23 cellular contexts compared by ENCODE assay signal in the genomic region with DNA sequence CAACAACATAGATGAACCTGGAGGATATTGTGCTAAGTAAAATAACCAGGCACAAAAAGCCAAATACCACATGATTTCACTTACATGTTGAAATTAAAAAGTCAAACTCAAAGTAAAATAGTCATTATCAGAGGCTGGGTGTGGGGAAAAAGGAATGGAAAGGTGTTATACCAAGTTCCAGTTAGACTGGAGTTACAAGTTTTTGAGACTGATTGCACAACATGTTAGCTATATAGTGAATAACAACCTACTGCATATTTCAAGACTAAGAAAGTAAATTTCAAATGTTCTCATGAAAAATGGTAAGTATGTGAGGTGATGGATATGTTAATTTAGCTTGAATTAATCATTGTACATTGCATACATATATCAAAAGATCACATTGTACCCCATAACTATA.
DNase-seq lines count a peak whose midpoint lies in the region; ATAC-seq, FAIRE-seq and TF ChIP-seq lines count a peak whose summit lies in the region.
"Had no signal": no experiment of that assay in that cellular context is flagged by ENCODE, and none has a peak within 500 bp of the region (broad histone marks: within the 10 kb centered on the region; RNA-seq: fewer than 3 reads in every experiment).

No MANE protein-coding gene starts in this region.

- BruUV-seq in HepG2 (replicated peaks; lab: Mats Ljungman, UMichigan): no TSS peak
- no TSS peak for BruUV-seq in K562 (replicated peaks; lab: Mats Ljungman, UMichigan)

- POLR2A ChIA-PET in HepG2 (lab: Yijun Ruan, JAX) (no interaction called here), K562 (lab: Yijun Ruan, JAX) (no interaction called here)

- H3K4me1 ChIP-seq in HepG2 (ENCODE audit: insufficient read depth, low read length): no peaks in the 10 kb centered on the region
- H3K4me1 ChIP-seq in right lobe of liver: no peaks in the 10 kb centered on the region
- H3K4me1 ChIP-seq in K562 (replicated peaks in 1 of 2; ENCODE audit: control insufficient read depth in 2 of 2, insufficient read depth in 2 of 2, low read length in 2 of 2): no peaks in the 10 kb centered on the region
- H3K4me1 ChIP-seq in Peyer's patch: no peaks in the 10 kb centered on the region
- no peaks in the 10 kb centered on the region for H3K4me1 ChIP-seq in mucosa of descending colon (ENCODE audit: low read depth)
- H3K4me1 ChIP-seq: BE2C had no signal

- H3K27me3 ChIP-seq in HepG2 (ENCODE audit: control insufficient read depth in 1 of 2, insufficient read depth in 2 of 2, low read length in 2 of 2) (no peaks in the 10 kb centered on the region), right lobe of liver (no peaks in the 10 kb centered on the region), K562 (ENCODE audit: control insufficient read depth in 2 of 2, insufficient read depth in 2 of 2, low read length in 2 of 2) (no peaks in the 10 kb centered on the region), Peyer's patch (no peaks in the 10 kb centered on the region)
- H3K27me3 ChIP-seq: BE2C had no signal

- no peak for TF ChIP-seq CTCF in HepG2 (CRISPR knock-in tag; IDR thresholded peaks at IDR 0.05)
- TF ChIP-seq CTCF in right lobe of liver (IDR thresholded peaks at IDR 0.05): no peak
- TF ChIP-seq CTCF in K562 (IDR thresholded peaks at IDR 0.05 in 2 of 3, conservative IDR thresholded peaks at IDR 0.05 in 1 of 3; ENCODE audit: insufficient read depth in 2 of 3, low read depth in 1 of 3, low read length in 3 of 3): no peak
- TF ChIP-seq CTCF in Peyer's patch (IDR thresholded peaks at IDR 0.05): no peak
- no peak for TF ChIP-seq CTCF in mucosa of descending colon (IDR thresholded peaks at IDR 0.05)

- no peaks in the 10 kb centered on the region for H3K9me1 ChIP-seq in K562 (ENCODE audit: control insufficient read depth, insufficient read depth, low read length)

- no peak for DNase-seq in HepG2 (ENCODE audit: low spot score)
- no peak for DNase-seq in right lobe of liver
- DNase-seq in K562 (ENCODE audit: extremely low read depth in 1 of 4, low spot score in 3 of 4): no peak
- no peak for DNase-seq in Peyer's patch
- DNase-seq in mucosa of descending colon: no peak
- no peak for DNase-seq in stimulated activated CD4-positive, alpha-beta T cell treated with anti-CD3 and anti-CD28 coated beads, Interleukin-4, amount 100 ng/mL, for 1 hour
- DNase-seq: BE2C; CD4-positive, CD25-positive, alpha-beta regulatory T cell; COR-L47; HCEC 1CT; KG1; MV-4-11; NCI-H1417; NCI-H187; NCI-H2107; NCI-H2227 treated with DMSO at 0.1 percent for 48 hours; NCI-H524; NCI-H82; SW 1271 had no signal

- H3K4me2 ChIP-seq in HepG2 (ENCODE audit: low read depth, low read length) (no peak overlapping the region), K562 (ENCODE audit: insufficient read depth, low read length) (no peak overlapping the region)

- ATAC-seq in HepG2 (no peak), right lobe of liver (no peak), K562 (no peak), mucosa of descending colon (no peak), GM21381 (IDR thresholded peaks at IDR 0.05; ENCODE audit: unreplicated experiment) (no peak)

- H4K20me1 ChIP-seq in HepG2 (ENCODE audit: insufficient read depth, low read length) (no peaks in the 10 kb centered on the region), K562 (replicated peaks; ENCODE audit: control insufficient read depth, insufficient read depth, low read length) (no peaks in the 10 kb centered on the region; the same call in 1 of the 2 replicates)

- H3K79me2 ChIP-seq in HepG2 (ENCODE audit: insufficient read depth, low read length) (no peaks in the 10 kb centered on the region), K562 (ENCODE audit: control insufficient read depth, insufficient read depth, low read length) (no peaks in the 10 kb centered on the region)

- in situ Hi-C loops in HepG2 (cut with HindIII; ENCODE audit: extremely low pct_ligation_motif_present, low pct_unique_long_range_greater_than_20kb): no loop called here
- in situ Hi-C loops in K562 (cut with MboI): loop anchor here (25.0 kb wide), 1 partner anchor 1435 kb away; no protein-coding TSS in a partner anchor

- no peak for TF ChIP-seq EP300 in HepG2 (IDR thresholded peaks at IDR 0.05; ENCODE audit: low read depth in 2 of 2, low read length in 2 of 2)
- TF ChIP-seq EP300 in HepG2 (CRISPR knock-in tag; IDR thresholded peaks at IDR 0.05; ENCODE audit: borderline replicate concordance): no peak
- TF ChIP-seq EP300 in K562 (IDR thresholded peaks at IDR 0.05; ENCODE audit: low read length): no peak

- H3K27ac ChIP-seq in HepG2 (ENCODE audit: extremely low read length, insufficient read depth, low read length) (no peak overlapping the region), right lobe of liver (no peak overlapping the region), K562 (ENCODE audit: extremely low read depth, low read depth, low read length) (no peak overlapping the region), Peyer's patch (no peak overlapping the region)
- H3K27ac ChIP-seq: HL-60 had no signal

- intact Hi-C loops in HepG2 (cut with micrococcal nuclease; ENCODE audit: unreplicated experiment) (no loop called here), right lobe of liver (cut with DNase I) (no loop called here), K562 (cut with micrococcal nuclease) (no loop called here), mucosa of descending colon (cut with DNase I, micrococcal nuclease) (no loop called here)

- TF ChIP-seq RAD21 in HepG2 (CRISPR knock-in tag; IDR thresholded peaks at IDR 0.05): no peak
- TF ChIP-seq RAD21 in K562 (CRISPR knock-in tag; conservative IDR thresholded peaks at IDR 0.05 in 1 of 2, IDR thresholded peaks at IDR 0.05 in 1 of 2): no peak

- CTCF ChIA-PET in HepG2 (lab: Yijun Ruan, JAX; ENCODE audit: low intra/inter-chr PET ratio, low total read pairs) (no interaction called here), K562 (lab: Yijun Ruan, JAX; ENCODE audit: low intra/inter-chr PET ratio) (no interaction called here)

- H3K9me3 ChIP-seq in HepG2 (ENCODE audit: low read length) (peaks cover 3% of the 10 kb centered on the region; the same call in 1 of the 2 replicates), right lobe of liver (peaks cover 0 to 4% (median 0%) of the 10 kb centered on the region in 4 donors), K562 (replicated peaks; ENCODE audit: control insufficient read depth, insufficient read depth, low read depth, low read length) (no peaks in the 10 kb centered on the region), Peyer's patch (no peaks in the 10 kb centered on the region), mucosa of descending colon (peaks cover 3% of the 10 kb centered on the region)
- H3K9me3 ChIP-seq: BE2C had no signal

- H3K9ac ChIP-seq in HepG2 (ENCODE audit: insufficient read depth, low read depth, low read length) (no peak overlapping the region), K562 (ENCODE audit: insufficient read depth in 1 of 2, low read depth in 2 of 2, low read length in 2 of 2) (no peak overlapping the region)

- no peak for TF ChIP-seq POLR2A in HepG2 (IDR thresholded peaks at IDR 0.05; ENCODE audit: insufficient read depth in 1 of 2, low read depth in 2 of 2, low read length in 2 of 2)
- TF ChIP-seq POLR2A in right lobe of liver (IDR thresholded peaks at IDR 0.05): no peak
- TF ChIP-seq POLR2A in K562 (conservative IDR thresholded peaks at IDR 0.05): no peak
- no peak for TF ChIP-seq POLR2A in Peyer's patch (IDR thresholded peaks at IDR 0.05)

- FAIRE-seq in HepG2 (lab: Jason Lieb, UNC): no peak
- FAIRE-seq in K562 (lab: Jason Lieb, UNC): no peak
- FAIRE-seq in islet of Langerhans (lab: Jason Lieb, UNC): peak; percentile 33
- FAIRE-seq: GM12891 had no signal

- H3K4me3 ChIP-seq in HepG2 (replicated peaks in 1 of 3; ENCODE audit: insufficient read depth in 1 of 3, low read depth in 2 of 3, low read length in 3 of 3) (no peak overlapping the region), right lobe of liver (no peak overlapping the region), K562 (no peak overlapping the region), Peyer's patch (no peak overlapping the region), mucosa of descending colon (no peak overlapping the region)

- no peaks in the 10 kb centered on the region for H3K36me3 ChIP-seq in HepG2 (replicated peaks in 1 of 2; ENCODE audit: control insufficient read depth in 1 of 2, insufficient read depth in 2 of 2, low read length in 2 of 2)
- H3K36me3 ChIP-seq in right lobe of liver: no peaks in the 10 kb centered on the region
- H3K36me3 ChIP-seq in K562 (ENCODE audit: control insufficient read depth, insufficient read depth, low read length): no peaks in the 10 kb centered on the region
- H3K36me3 ChIP-seq in Peyer's patch: no peaks in the 10 kb centered on the region
- no peaks in the 10 kb centered on the region for H3K36me3 ChIP-seq in mucosa of descending colon (ENCODE audit: low read depth)
- H3K36me3 ChIP-seq: BE2C had no signal

- no peak overlapping the region for H2AFZ ChIP-seq in HepG2 (ENCODE audit: low read length)
- H2AFZ ChIP-seq in K562 (ENCODE audit: low read depth, low read length): no peak overlapping the region

TF ChIP-seq in K562, 482 proteins besides CTCF, POLR2A, EP300 and RAD21:
- TF ChIP-seq ZFP36 (IDR thresholded peaks at IDR 0.05; ENCODE audit: low read depth, low read length, partially characterized antibody): no peak
- no peak for TF ChIP-seq ATF1 (CRISPR knock-in tag; IDR thresholded peaks at IDR 0.05)
- TF ChIP-seq ATF1 (tag; IDR thresholded peaks at IDR 0.05): no peak
- TF ChIP-seq MYBL2 (IDR thresholded peaks at IDR 0.05; ENCODE audit: low read depth): no peak
- TF ChIP-seq MYBL2 (CRISPR knock-in tag; IDR thresholded peaks at IDR 0.05; ENCODE audit: borderline replicate concordance): no peak
- no peak for TF ChIP-seq HDAC2 (IDR thresholded peaks at IDR 0.05)
- peak; percentile 51 for TF ChIP-seq CEBPB (tag; IDR thresholded peaks at IDR 0.05)
- TF ChIP-seq SIRT6 (IDR thresholded peaks at IDR 0.05; ENCODE audit: low read depth, low read length): no peak
TF ChIP-seq in K562: peak in this region for 1.
